9 cellular contexts compared by ENCODE assay signal in the genomic region with DNA sequence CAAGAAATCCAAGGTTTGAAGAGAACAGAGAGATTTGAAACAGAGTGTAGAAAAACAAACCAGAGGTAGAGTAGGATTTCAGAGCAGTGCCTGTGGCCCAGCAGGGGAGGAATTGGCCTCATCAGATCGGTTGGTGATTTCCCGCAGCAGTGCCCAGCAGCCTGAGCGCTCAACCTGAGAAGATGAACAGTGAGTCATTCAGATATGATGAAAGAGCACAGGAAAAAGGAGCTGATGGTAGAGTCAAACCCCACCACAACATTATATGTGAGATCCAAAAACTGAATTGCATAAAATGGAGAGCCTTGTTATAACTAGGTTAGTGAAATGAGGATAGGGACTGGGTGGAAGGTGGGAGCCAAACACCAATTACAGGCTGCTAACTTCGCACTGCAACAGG.
A peak's percentile ranks its signal among the peaks of the same experiment; 100 is the strongest.
DNase-seq lines count a peak whose midpoint lies in the region; ATAC-seq and TF ChIP-seq lines count a peak whose summit lies in the region.
"Had no signal": no experiment of that assay in that cellular context is flagged by ENCODE, and none has a peak within 500 bp of the region (broad histone marks: within the 10 kb centered on the region; RNA-seq: fewer than 3 reads in every experiment).

No MANE protein-coding gene starts in this region.

- H4K20me1 ChIP-seq in BLaER1 treated with 17β-estradiol and CSF1 and Interleukin-3, amounts not matched to agents 10 nM and 100 nM, result no peaks in the 10 kb centered on the region
- no peaks in the 10 kb centered on the region for H4K20me1 ChIP-seq in HCT116 (ENCODE audit: insufficient read depth)

- BruUV-seq in HCT116 (replicated peaks; lab: Mats Ljungman, UMichigan), result no TSS peak

- no peak for TF ChIP-seq RAD21 in HCT116 (IDR thresholded peaks at IDR 0.05; ENCODE audit: low read depth)

- no peak for TF ChIP-seq POLR2A in HCT116 (IDR thresholded peaks at IDR 0.05; ENCODE audit: borderline replicate concordance, extremely low read depth, insufficient read depth, insufficient read length)

- H3K4me3 Mint-ChIP-seq in activated B cell treated with CpG ODN at 0.5 μM for 24 hours (no peak overlapping the region), progenitor cell of endocrine pancreas (ENCODE audit: low read depth) (no peak overlapping the region)

- intact Hi-C loops in HCT116 (cut with micrococcal nuclease) (loop anchor here (10.0 kb wide), 1 partner anchor 1220 kb away; no protein-coding TSS in a partner anchor), activated B cell treated with CpG ODN at 0.5 μM for 24 hours (cut with micrococcal nuclease) (loop anchor here (1.0 kb wide), 3 partner anchors 30 to 543 kb away; no protein-coding TSS in a partner anchor)

- H3K27me3 Mint-ChIP-seq in activated B cell treated with CpG ODN at 0.5 μM for 24 hours, result peaks cover 2% of the 10 kb centered on the region
- H3K27me3 Mint-ChIP-seq in progenitor cell of endocrine pancreas, result no peaks in the 10 kb centered on the region

- TF ChIP-seq CTCF in HCT116 (IDR thresholded peaks at IDR 0.05 in 2 of 3, conservative IDR thresholded peaks at IDR 0.05 in 1 of 3; ENCODE audit: borderline replicate concordance in 1 of 3, insufficient read depth in 1 of 3, low read depth in 2 of 3, low read length in 2 of 3) (no peak), activated B cell treated with CpG ODN at 0.5 μM for 24 hours (IDR thresholded peaks at IDR 0.05) (no peak), fibroblast of mammary gland (conservative IDR thresholded peaks at IDR 0.05; ENCODE audit: control insufficient read depth, insufficient read depth, low read depth, low read length) (no peak), progenitor cell of endocrine pancreas (IDR thresholded peaks at IDR 0.05; ENCODE audit: unreplicated experiment) (no peak)

- H3K27me3 ChIP-seq in BLaER1 treated with 17β-estradiol and CSF1 and Interleukin-3, amounts not matched to agents 10 nM and 100 nM, result no peaks in the 10 kb centered on the region
- H3K27me3 ChIP-seq in HCT116 (ENCODE audit: insufficient read depth, low read length), result no peaks in the 10 kb centered on the region

- no peaks in the 10 kb centered on the region for H3K9me2 ChIP-seq in HCT116 (ENCODE audit: insufficient read depth)

- H3K4me3 ChIP-seq in BLaER1 treated with 17β-estradiol and CSF1 and Interleukin-3, amounts not matched to agents 10 nM and 100 nM, result no peak overlapping the region
- H3K4me3 ChIP-seq in HCT116 (replicated peaks in 1 of 2; ENCODE audit: low read depth in 1 of 2, low read length in 2 of 2) (no peak overlapping the region), fibroblast of mammary gland (ENCODE audit: control insufficient read depth, low read depth, low read length) (no peak overlapping the region)

- H3K9me3 Mint-ChIP-seq in activated B cell treated with CpG ODN at 0.5 μM for 24 hours (no peaks in the 10 kb centered on the region), progenitor cell of endocrine pancreas (ENCODE audit: low read depth) (no peaks in the 10 kb centered on the region)

- POLR2A ChIA-PET in HCT116 (lab: Charles Lee) (no interaction called here), activated B cell treated with CpG ODN at 0.5 μM for 24 hours (lab: Charles Lee) (interaction anchor here (1.0 kb wide), 1 partner anchor 178 kb away, joined by 3 read pairs; no protein-coding TSS in a partner anchor)

- H3K4me1 Mint-ChIP-seq in activated B cell treated with CpG ODN at 0.5 μM for 24 hours (no peaks in the 10 kb centered on the region), progenitor cell of endocrine pancreas (ENCODE audit: low read depth) (peaks cover 4% of the 10 kb centered on the region)

- H3K36me3 Mint-ChIP-seq in activated B cell treated with CpG ODN at 0.5 μM for 24 hours (ENCODE audit: low read depth) (no peaks in the 10 kb centered on the region), progenitor cell of endocrine pancreas (ENCODE audit: insufficient read depth) (no peaks in the 10 kb centered on the region)

- no peaks in the 10 kb centered on the region for H3K79me2 ChIP-seq in HCT116 (ENCODE audit: insufficient read depth, low read length)

- no peak overlapping the region for H3K9ac ChIP-seq in BLaER1 treated with 17β-estradiol and CSF1 and Interleukin-3, amounts not matched to agents 10 nM and 100 nM
- H3K9ac ChIP-seq in HCT116 (ENCODE audit: low read length), result no peak overlapping the region

- no peak overlapping the region for H2AFZ ChIP-seq in HCT116 (ENCODE audit: low read depth, low read length, poor library complexity, severe bottlenecking)

- H3K9me3 ChIP-seq in BLaER1 treated with 17β-estradiol and CSF1 and Interleukin-3, amounts not matched to agents 10 nM and 100 nM (replicated peaks in 1 of 11), result 0 out of 22 replicates have a peak, but pooled peaks cover 0 to 4% (median 0%) of the 10 kb centered on the region in 11 experiments
- no peaks in the 10 kb centered on the region for H3K9me3 ChIP-seq in HCT116 (ENCODE audit: control insufficient read depth in 1 of 2, insufficient read depth in 1 of 2, low read depth in 1 of 2, low read length in 2 of 2)

- CTCF ChIA-PET in HCT116 (lab: Charles Lee) (no interaction called here), activated B cell treated with CpG ODN at 0.5 μM for 24 hours (lab: Charles Lee) (interaction anchor here (0.7 kb wide), 1 partner anchor 178 kb away, joined by 4 read pairs; no protein-coding TSS in a partner anchor)

- H3K27ac Mint-ChIP-seq in activated B cell treated with CpG ODN at 0.5 μM for 24 hours, result no peak overlapping the region
- H3K27ac Mint-ChIP-seq in progenitor cell of endocrine pancreas, result no peak overlapping the region

- H3K4me2 ChIP-seq in BLaER1 treated with 17β-estradiol and CSF1 and Interleukin-3, amounts not matched to agents 10 nM and 100 nM, result peak overlapping the region; percentile 25 to 74 (median 63)
- H3K4me2 ChIP-seq in HCT116 (ENCODE audit: low read length), result no peak overlapping the region

- no peak for ATAC-seq in HCT116
- peak; percentile 91 for ATAC-seq in activated B cell treated with CpG ODN at 0.5 μM for 24 hours (ENCODE audit: low read depth)
- ATAC-seq in HG03457 (IDR thresholded peaks at IDR 0.05; ENCODE audit: unreplicated experiment), result no peak
- no peak for ATAC-seq in HG02840 (IDR thresholded peaks at IDR 0.05; ENCODE audit: low FRiP score, unreplicated experiment)
- ATAC-seq in HG02870 (IDR thresholded peaks at IDR 0.05; ENCODE audit: unreplicated experiment), result no peak

- RAD21 ChIA-PET in HCT116 (lab: Charles Lee; ENCODE audit: low non-redundant PET in 1 of 2, low total read pairs in 2 of 2, uncharacterized antibody in 2 of 2, unreplicated experiment in 2 of 2), result no interaction called here

- no peaks in the 10 kb centered on the region for H3K36me3 ChIP-seq in BLaER1 treated with 17β-estradiol and CSF1 and Interleukin-3, amounts not matched to agents 10 nM and 100 nM
- H3K36me3 ChIP-seq in HCT116 (ENCODE audit: control insufficient read depth in 1 of 2, insufficient read depth in 2 of 2, low read length in 2 of 2), result no peaks in the 10 kb centered on the region

- peaks cover 14 to 23% (median 18%) of the 10 kb centered on the region in 10 experiments for H3K4me1 ChIP-seq in BLaER1 treated with 17β-estradiol and CSF1 and Interleukin-3, amounts not matched to agents 10 nM and 100 nM
- H3K4me1 ChIP-seq in HCT116 (ENCODE audit: control insufficient read depth in 1 of 2, insufficient read depth in 2 of 2, low read length in 2 of 2), result peaks cover 0 to 6% of the 10 kb centered on the region in 2 experiments; a peak in 1 of 4 replicates

- H3K27ac ChIP-seq in BLaER1 treated with 17β-estradiol and CSF1 and Interleukin-3, amounts not matched to agents 10 nM and 100 nM, result peak overlapping the region in 8 of 11 experiments; percentile 8 to 55 (median 31); a peak in 8 of 22 replicates
- no peak overlapping the region for H3K27ac ChIP-seq in HCT116 (ENCODE audit: low read depth, low read length)

- no peak for DNase-seq in HCT116 (ENCODE audit: low read depth, low spot score)
- no peak for DNase-seq in activated B cell treated with CpG ODN at 0.5 μM for 24 hours
- DNase-seq in fibroblast of mammary gland (ENCODE audit: low read depth), result peak; percentile 56
- DNase-seq in progenitor cell of endocrine pancreas (ENCODE audit: low spot score, unreplicated experiment), result no peak
- DNase-seq: NCI-H526 treated with DMSO at 0.1 percent for 48 hours had no signal

TF ChIP-seq in HCT116, 20 proteins besides CTCF, POLR2A, EP300 and RAD21 (continues in another document):
- TF ChIP-seq, protein P1, sequence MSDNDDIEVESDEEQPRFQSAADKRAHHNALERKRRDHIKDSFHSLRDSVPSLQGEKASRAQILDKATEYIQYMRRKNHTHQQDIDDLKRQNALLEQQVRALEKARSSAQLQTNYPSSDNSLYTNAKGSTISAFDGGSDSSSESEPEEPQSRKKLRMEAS (IDR thresholded peaks at IDR 0.05), result no peak
- TF ChIP-seq ZFX (IDR thresholded peaks at IDR 0.05), result no peak
- TF ChIP-seq TCF7L2 (IDR thresholded peaks at IDR 0.05; ENCODE audit: borderline replicate concordance, extremely low read depth, insufficient read depth, insufficient read length), result peak; percentile 42
- TF ChIP-seq CEBPB (IDR thresholded peaks at IDR 0.05; ENCODE audit: low read depth), result peak; percentile 35; the same call in 1 of the 2 replicates
- TF ChIP-seq EZH2phosphoT487 (IDR thresholded peaks at IDR 0.05; ENCODE audit: borderline replicate concordance), result no peak
- peak; percentile 26; the same call in 1 of the 2 replicates for TF ChIP-seq JUND (IDR thresholded peaks at IDR 0.05)
- no peak for TF ChIP-seq EGR1 (IDR thresholded peaks at IDR 0.05; ENCODE audit: low read depth)
- no peak for TF ChIP-seq ELF1 (IDR thresholded peaks at IDR 0.05; ENCODE audit: borderline replicate concordance, low read depth)
- no peak for TF ChIP-seq SRF (IDR thresholded peaks at IDR 0.05; ENCODE audit: low read depth)
